ENCODE assay signal across 32 cellular contexts in genomic region chr1:108657701-108658100, GRCh38. TPM values are rescaled to one million over a fixed set of nuclear protein-coding genes. Genes with fewer than 3 reads are reported as not detected.
DNase-seq lines count a peak whose midpoint lies in the region; ATAC-seq lines count a peak whose summit lies in the region.
"Had no signal": no experiment of that assay in that cellular context is flagged by ENCODE, and none has a peak within 500 bp of the region (broad histone marks: within the 10 kb centered on the region; RNA-seq: fewer than 3 reads in every experiment).

No MANE protein-coding gene starts in this region.

- H3K4me3 Mint-ChIP-seq in activated T-cell treated with anti-CD3 and anti-CD28 coated beads, Interleukin-2, amount 50 U/mL, for 72 hours = peak overlapping the region in 1 of 2 donors; percentile 10
- H3K4me3 Mint-ChIP-seq in activated naive CD8-positive, alpha-beta T cell = no peak overlapping the region
- H3K4me3 Mint-ChIP-seq in stimulated activated effector memory CD8-positive, alpha-beta T cell treated with anti-CD3 and anti-CD28 coated beads, Interleukin-12 subunit alpha, Interleukin-12 subunit beta, amount 100 ng/mL, for 72 hours = no peak overlapping the region
- H3K4me3 Mint-ChIP-seq: mesothelial cell of epicardium had no signal

- H3K36me3 Mint-ChIP-seq in activated T-cell treated with anti-CD3 and anti-CD28 coated beads, Interleukin-2, amount 50 U/mL, for 72 hours (ENCODE audit: insufficient read depth in 2 of 2) = peaks cover 5 to 7% of the 10 kb centered on the region in 2 donors
- H3K36me3 Mint-ChIP-seq in activated naive CD8-positive, alpha-beta T cell = peaks cover 3% of the 10 kb centered on the region
- peaks cover 20% of the 10 kb centered on the region for H3K36me3 Mint-ChIP-seq in stimulated activated effector memory CD8-positive, alpha-beta T cell treated with anti-CD3 and anti-CD28 coated beads, Interleukin-12 subunit alpha, Interleukin-12 subunit beta, amount 100 ng/mL, for 72 hours

- no peak overlapping the region for H3K27ac Mint-ChIP-seq in activated T-cell treated with anti-CD3 and anti-CD28 coated beads, Interleukin-2, amount 50 U/mL, for 72 hours
- peak overlapping the region; percentile 69 for H3K27ac Mint-ChIP-seq in activated naive CD8-positive, alpha-beta T cell
- peak overlapping the region; percentile 80 for H3K27ac Mint-ChIP-seq in stimulated activated effector memory CD8-positive, alpha-beta T cell treated with anti-CD3 and anti-CD28 coated beads, Interleukin-12 subunit alpha, Interleukin-12 subunit beta, amount 100 ng/mL, for 72 hours
- H3K27ac Mint-ChIP-seq: mesothelial cell of epicardium had no signal

- peak; percentile 13 to 24 for ATAC-seq in activated T-cell treated with anti-CD3 and anti-CD28 coated beads, Interleukin-2, amount 50 U/mL, for 72 hours (replicated peaks in 1 of 2)
- peak; percentile 57 for ATAC-seq in stimulated activated effector memory CD8-positive, alpha-beta T cell treated with anti-CD3 and anti-CD28 coated beads, Interleukin-12 subunit alpha, Interleukin-12 subunit beta, amount 100 ng/mL, for 72 hours
- ATAC-seq in HG03159 (IDR thresholded peaks at IDR 0.05; ENCODE audit: unreplicated experiment) = no peak
- ATAC-seq: Right ventricle myocardium inferior, SK-N-SH treated with all-trans-retinoic acid at 6 μM for 48 hours had no signal

- H3K4me1 Mint-ChIP-seq in activated T-cell treated with anti-CD3 and anti-CD28 coated beads, Interleukin-2, amount 50 U/mL, for 72 hours (ENCODE audit: low read depth) = peaks cover 43% of the 10 kb centered on the region
- peaks cover 38% of the 10 kb centered on the region for H3K4me1 Mint-ChIP-seq in activated naive CD8-positive, alpha-beta T cell (ENCODE audit: low read depth)
- peaks cover 47% of the 10 kb centered on the region for H3K4me1 Mint-ChIP-seq in stimulated activated effector memory CD8-positive, alpha-beta T cell treated with anti-CD3 and anti-CD28 coated beads, Interleukin-12 subunit alpha, Interleukin-12 subunit beta, amount 100 ng/mL, for 72 hours

- peak in 1 of 2 donors; percentile 36 for DNase-seq in activated T-cell treated with anti-CD3 and anti-CD28 coated beads, Interleukin-2, amount 50 U/mL, for 72 hours
- DNase-seq in activated T-cell treated with anti-CD3 and anti-CD28 coated beads for 4 hours (no peak), HS-5 (ENCODE audit: low read depth) (peak; percentile 16), NCI-H2171 (lab: John Stamatoyannopoulos, UW) (no peak), NCI-H2171 treated with DMSO at 0.1 percent for 48 hours (lab: John Stamatoyannopoulos, UW) (no peak)
- no peak for DNase-seq in stimulated activated effector memory CD8-positive, alpha-beta T cell treated with anti-CD3 and anti-CD28 coated beads, Interleukin-12 subunit alpha, Interleukin-12 subunit beta, amount 100 ng/mL, for 72 hours (ENCODE audit: low spot score in 2 of 2)
- DNase-seq: ACHN; activated CD4-positive, alpha-beta T cell treated with anti-CD3 and anti-CD28 coated beads, Interleukin-2, amount 50 U/mL, for 48 hours; activated naive CD4-positive, alpha-beta T cell; anterior cingulate cortex; DMS79 treated with DMSO at 0.1 percent for 48 hours; effector CD4-positive, alpha-beta T cell; glutamatergic neuron; Karpas-422; naive B cell; NCI-H1092; NCI-H1694 treated with DMSO at 0.1 percent for 48 hours; NCI-H2227 treated with DMSO at 0.1 percent for 48 hours; NCI-H526 treated with DMSO at 0.1 percent for 48 hours; occipital lobe; PC-9; substantia nigra; WERI-Rb-1 had no signal

- no peaks in the 10 kb centered on the region for H3K9me3 Mint-ChIP-seq in activated T-cell treated with anti-CD3 and anti-CD28 coated beads, Interleukin-2, amount 50 U/mL, for 72 hours
- H3K9me3 Mint-ChIP-seq in activated naive CD8-positive, alpha-beta T cell (ENCODE audit: low read depth) = peaks cover 3% of the 10 kb centered on the region
- no peaks in the 10 kb centered on the region for H3K9me3 Mint-ChIP-seq in stimulated activated effector memory CD8-positive, alpha-beta T cell treated with anti-CD3 and anti-CD28 coated beads, Interleukin-12 subunit alpha, Interleukin-12 subunit beta, amount 100 ng/mL, for 72 hours

- H3K27me3 Mint-ChIP-seq in activated T-cell treated with anti-CD3 and anti-CD28 coated beads, Interleukin-2, amount 50 U/mL, for 72 hours (ENCODE audit: low read depth) = no peaks in the 10 kb centered on the region
- no peaks in the 10 kb centered on the region for H3K27me3 Mint-ChIP-seq in activated naive CD8-positive, alpha-beta T cell
- H3K27me3 Mint-ChIP-seq: naive B cell had no signal

RNA-seq across cellular contexts. Expression of gene HENMT1, which starts 3.2 kb away (rescaled TPM):
- 10 to 100 TPM; 21.1 to 25.1 TPM for total RNA-seq in activated T-cell treated with anti-CD3 and anti-CD28 coated beads, Interleukin-2, amount 50 U/mL, for 72 hours

RNA-seq across cellular contexts. Expression of gene PRPF38B, which starts 34.4 kb away (rescaled TPM):
- 10 to 100 TPM; 86.3 to 87.4 TPM for total RNA-seq in activated T-cell treated with anti-CD3 and anti-CD28 coated beads, Interleukin-2, amount 50 U/mL, for 72 hours

RNA-seq across cellular contexts. Expression of gene FNDC7, which starts 55.0 kb away (rescaled TPM):
- total RNA-seq in activated T-cell treated with anti-CD3 and anti-CD28 coated beads, Interleukin-2, amount 50 U/mL, for 72 hours = under 1 TPM; 0.14 to 0.26 TPM
- total RNA-seq: kidney epithelial cell, lower leg skin, occipital lobe, Right ventricle myocardium inferior, skeletal muscle tissue, ureter had no signal
